1 cellular context compared by ENCODE assay signal in the genomic region with DNA sequence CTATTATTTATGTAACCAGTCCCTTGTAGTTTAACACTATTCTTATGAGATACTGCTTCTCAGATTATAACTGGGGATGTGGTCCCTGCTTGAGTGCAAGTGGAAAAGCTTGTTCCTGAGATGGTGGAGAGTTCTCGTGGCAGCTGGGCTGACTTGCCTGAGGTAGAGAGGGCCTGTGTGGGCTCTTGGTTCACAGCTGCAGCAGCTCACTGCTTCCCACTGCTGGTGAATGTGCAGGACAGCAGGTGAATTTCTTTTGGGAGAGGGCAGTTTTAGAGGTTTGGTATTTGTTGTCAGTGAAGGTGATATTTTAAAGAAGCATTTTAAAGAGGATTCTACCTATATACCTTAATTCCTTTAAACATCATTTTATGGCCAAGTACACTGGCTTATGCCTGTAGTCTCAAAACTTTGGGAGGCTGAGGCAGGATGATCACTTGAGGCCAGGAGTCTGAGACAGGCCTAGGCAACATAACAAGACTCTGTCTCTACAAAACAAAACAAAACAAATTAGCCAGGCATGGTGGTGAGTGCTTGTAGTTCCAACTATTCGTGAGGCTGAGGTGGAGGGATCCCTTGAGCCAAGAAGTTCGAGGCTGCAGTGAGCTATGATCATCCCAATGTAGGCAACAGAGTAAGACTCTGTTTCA.
TF ChIP-seq lines count a peak whose summit lies in the region.

No MANE protein-coding gene starts in this region.

TF ChIP-seq in HepG2, 621 proteins besides CTCF, POLR2A, EP300 and RAD21 (continued from another document and continues in another):
- TF ChIP-seq TRIM24 (CRISPR knock-in tag; IDR thresholded peaks at IDR 0.05) (no peak), RAD51 (IDR thresholded peaks at IDR 0.05; ENCODE audit: borderline replicate concordance) (no peak), PPARG (CRISPR knock-in tag; conservative IDR thresholded peaks at IDR 0.05) (peak; percentile 62; the same call in 1 of the 2 replicates), ZFP36 (IDR thresholded peaks at IDR 0.05; ENCODE audit: borderline replicate concordance, low read depth, low read length, partially characterized antibody) (no peak), YY1 (IDR thresholded peaks at IDR 0.05; ENCODE audit: insufficient read depth, insufficient replicate concordance, low read depth, low read length) (peak; percentile 29), THYN1 (CRISPR knock-in tag; IDR thresholded peaks at IDR 0.05; ENCODE audit: borderline replicate concordance, low read depth) (no peak), FOXC1 (CRISPR knock-in tag; IDR thresholded peaks at IDR 0.05; ENCODE audit: borderline replicate concordance) (no peak; the same call in 1 of the 2 replicates), SRSF1 (optimal IDR thresholded peaks at IDR 0.05; ENCODE audit: low read depth, low read length) (no peak), EZH2 (conservative IDR thresholded peaks at IDR 0.05; ENCODE audit: low read depth, low read length) (no peak), ZNF382 (CRISPR knock-in tag; IDR thresholded peaks at IDR 0.05; ENCODE audit: borderline replicate concordance) (no peak), SOX13 (IDR thresholded peaks at IDR 0.05) (no peak), SOX13 (CRISPR knock-in tag; conservative IDR thresholded peaks at IDR 0.05 in 1 of 2, IDR thresholded peaks at IDR 0.05 in 1 of 2) (0 out of 4 replicates have a peak, but pooled peaks of 1 of the 2 experiments have one; percentile 9), NR2F1 (CRISPR knock-in tag; IDR thresholded peaks at IDR 0.05) (no peak), IRF2 (CRISPR knock-in tag; IDR thresholded peaks at IDR 0.05) (peak; percentile 88), MAFG (CRISPR knock-in tag; IDR thresholded peaks at IDR 0.05) (no peak), SATB2 (CRISPR knock-in tag; IDR thresholded peaks at IDR 0.05) (no peak), ZNF460 (CRISPR knock-in tag; IDR thresholded peaks at IDR 0.05; ENCODE audit: borderline replicate concordance) (no peak), CEBPB (IDR thresholded peaks at IDR 0.05; ENCODE audit: borderline replicate concordance, low read depth, low read length) (no peak), ZNF703 (CRISPR knock-in tag; IDR thresholded peaks at IDR 0.05; ENCODE audit: borderline replicate concordance) (no peak), ARNT2 (CRISPR knock-in tag; IDR thresholded peaks at IDR 0.05; ENCODE audit: low read depth) (no peak), HDAC1 (CRISPR knock-in tag; IDR thresholded peaks at IDR 0.05) (no peak)
- TF ChIP-seq, protein P1, sequence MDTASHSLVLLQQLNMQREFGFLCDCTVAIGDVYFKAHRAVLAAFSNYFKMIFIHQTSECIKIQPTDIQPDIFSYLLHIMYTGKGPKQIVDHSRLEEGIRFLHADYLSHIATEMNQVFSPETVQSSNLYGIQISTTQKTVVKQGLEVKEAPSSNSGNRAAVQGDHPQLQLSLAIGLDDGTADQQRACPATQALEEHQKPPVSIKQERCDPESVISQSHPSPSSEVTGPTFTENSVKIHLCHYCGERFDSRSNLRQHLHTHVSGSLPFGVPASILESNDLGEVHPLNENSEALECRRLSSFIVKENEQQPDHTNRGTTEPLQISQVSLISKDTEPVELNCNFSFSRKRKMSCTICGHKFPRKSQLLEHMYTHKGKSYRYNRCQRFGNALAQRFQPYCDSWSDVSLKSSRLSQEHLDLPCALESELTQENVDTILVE (CRISPR knock-in tag; IDR thresholded peaks at IDR 0.05): peak; percentile 35; the same call in 1 of the 2 replicates
- TF ChIP-seq, protein P2, sequence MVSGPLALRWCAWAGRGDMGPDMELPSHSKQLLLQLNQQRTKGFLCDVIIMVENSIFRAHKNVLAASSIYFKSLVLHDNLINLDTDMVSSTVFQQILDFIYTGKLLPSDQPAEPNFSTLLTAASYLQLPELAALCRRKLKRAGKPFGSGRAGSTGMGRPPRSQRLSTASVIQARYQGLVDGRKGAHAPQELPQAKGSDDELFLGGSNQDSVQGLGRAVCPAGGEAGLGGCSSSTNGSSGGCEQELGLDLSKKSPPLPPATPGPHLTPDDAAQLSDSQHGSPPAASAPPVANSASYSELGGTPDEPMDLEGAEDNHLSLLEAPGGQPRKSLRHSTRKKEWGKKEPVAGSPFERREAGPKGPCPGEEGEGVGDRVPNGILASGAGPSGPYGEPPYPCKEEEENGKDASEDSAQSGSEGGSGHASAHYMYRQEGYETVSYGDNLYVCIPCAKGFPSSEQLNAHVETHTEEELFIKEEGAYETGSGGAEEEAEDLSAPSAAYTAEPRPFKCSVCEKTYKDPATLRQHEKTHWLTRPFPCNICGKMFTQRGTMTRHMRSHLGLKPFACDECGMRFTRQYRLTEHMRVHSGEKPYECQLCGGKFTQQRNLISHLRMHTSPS (CRISPR knock-in tag; IDR thresholded peaks at IDR 0.05; ENCODE audit: low read depth): no peak
- TF ChIP-seq, protein P3, sequence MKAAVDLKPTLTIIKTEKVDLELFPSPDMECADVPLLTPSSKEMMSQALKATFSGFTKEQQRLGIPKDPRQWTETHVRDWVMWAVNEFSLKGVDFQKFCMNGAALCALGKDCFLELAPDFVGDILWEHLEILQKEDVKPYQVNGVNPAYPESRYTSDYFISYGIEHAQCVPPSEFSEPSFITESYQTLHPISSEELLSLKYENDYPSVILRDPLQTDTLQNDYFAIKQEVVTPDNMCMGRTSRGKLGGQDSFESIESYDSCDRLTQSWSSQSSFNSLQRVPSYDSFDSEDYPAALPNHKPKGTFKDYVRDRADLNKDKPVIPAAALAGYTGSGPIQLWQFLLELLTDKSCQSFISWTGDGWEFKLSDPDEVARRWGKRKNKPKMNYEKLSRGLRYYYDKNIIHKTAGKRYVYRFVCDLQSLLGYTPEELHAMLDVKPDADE (CRISPR knock-in tag; IDR thresholded peaks at IDR 0.05): no peak
- TF ChIP-seq, protein P4, sequence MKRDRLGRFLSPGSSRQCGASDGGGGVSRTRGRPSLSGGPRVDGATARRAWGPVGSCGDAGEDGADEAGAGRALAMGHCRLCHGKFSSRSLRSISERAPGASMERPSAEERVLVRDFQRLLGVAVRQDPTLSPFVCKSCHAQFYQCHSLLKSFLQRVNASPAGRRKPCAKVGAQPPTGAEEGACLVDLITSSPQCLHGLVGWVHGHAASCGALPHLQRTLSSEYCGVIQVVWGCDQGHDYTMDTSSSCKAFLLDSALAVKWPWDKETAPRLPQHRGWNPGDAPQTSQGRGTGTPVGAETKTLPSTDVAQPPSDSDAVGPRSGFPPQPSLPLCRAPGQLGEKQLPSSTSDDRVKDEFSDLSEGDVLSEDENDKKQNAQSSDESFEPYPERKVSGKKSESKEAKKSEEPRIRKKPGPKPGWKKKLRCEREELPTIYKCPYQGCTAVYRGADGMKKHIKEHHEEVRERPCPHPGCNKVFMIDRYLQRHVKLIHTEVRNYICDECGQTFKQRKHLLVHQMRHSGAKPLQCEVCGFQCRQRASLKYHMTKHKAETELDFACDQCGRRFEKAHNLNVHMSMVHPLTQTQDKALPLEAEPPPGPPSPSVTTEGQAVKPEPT (CRISPR knock-in tag; IDR thresholded peaks at IDR 0.05; ENCODE audit: low read depth): no peak
- TF ChIP-seq, protein P5, sequence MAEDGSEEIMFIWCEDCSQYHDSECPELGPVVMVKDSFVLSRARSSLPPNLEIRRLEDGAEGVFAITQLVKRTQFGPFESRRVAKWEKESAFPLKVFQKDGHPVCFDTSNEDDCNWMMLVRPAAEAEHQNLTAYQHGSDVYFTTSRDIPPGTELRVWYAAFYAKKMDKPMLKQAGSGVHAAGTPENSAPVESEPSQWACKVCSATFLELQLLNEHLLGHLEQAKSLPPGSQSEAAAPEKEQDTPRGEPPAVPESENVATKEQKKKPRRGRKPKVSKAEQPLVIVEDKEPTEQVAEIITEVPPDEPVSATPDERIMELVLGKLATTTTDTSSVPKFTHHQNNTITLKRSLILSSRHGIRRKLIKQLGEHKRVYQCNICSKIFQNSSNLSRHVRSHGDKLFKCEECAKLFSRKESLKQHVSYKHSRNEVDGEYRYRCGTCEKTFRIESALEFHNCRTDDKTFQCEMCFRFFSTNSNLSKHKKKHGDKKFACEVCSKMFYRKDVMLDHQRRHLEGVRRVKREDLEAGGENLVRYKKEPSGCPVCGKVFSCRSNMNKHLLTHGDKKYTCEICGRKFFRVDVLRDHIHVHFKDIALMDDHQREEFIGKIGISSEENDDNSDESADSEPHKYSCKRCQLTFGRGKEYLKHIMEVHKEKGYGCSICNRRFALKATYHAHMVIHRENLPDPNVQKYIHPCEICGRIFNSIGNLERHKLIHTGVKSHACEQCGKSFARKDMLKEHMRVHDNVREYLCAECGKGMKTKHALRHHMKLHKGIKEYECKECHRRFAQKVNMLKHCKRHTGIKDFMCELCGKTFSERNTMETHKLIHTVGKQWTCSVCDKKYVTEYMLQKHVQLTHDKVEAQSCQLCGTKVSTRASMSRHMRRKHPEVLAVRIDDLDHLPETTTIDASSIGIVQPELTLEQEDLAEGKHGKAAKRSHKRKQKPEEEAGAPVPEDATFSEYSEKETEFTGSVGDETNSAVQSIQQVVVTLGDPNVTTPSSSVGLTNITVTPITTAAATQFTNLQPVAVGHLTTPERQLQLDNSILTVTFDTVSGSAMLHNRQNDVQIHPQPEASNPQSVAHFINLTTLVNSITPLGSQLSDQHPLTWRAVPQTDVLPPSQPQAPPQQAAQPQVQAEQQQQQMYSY (CRISPR knock-in tag; IDR thresholded peaks at IDR 0.05): no peak
- TF ChIP-seq, protein P6, sequence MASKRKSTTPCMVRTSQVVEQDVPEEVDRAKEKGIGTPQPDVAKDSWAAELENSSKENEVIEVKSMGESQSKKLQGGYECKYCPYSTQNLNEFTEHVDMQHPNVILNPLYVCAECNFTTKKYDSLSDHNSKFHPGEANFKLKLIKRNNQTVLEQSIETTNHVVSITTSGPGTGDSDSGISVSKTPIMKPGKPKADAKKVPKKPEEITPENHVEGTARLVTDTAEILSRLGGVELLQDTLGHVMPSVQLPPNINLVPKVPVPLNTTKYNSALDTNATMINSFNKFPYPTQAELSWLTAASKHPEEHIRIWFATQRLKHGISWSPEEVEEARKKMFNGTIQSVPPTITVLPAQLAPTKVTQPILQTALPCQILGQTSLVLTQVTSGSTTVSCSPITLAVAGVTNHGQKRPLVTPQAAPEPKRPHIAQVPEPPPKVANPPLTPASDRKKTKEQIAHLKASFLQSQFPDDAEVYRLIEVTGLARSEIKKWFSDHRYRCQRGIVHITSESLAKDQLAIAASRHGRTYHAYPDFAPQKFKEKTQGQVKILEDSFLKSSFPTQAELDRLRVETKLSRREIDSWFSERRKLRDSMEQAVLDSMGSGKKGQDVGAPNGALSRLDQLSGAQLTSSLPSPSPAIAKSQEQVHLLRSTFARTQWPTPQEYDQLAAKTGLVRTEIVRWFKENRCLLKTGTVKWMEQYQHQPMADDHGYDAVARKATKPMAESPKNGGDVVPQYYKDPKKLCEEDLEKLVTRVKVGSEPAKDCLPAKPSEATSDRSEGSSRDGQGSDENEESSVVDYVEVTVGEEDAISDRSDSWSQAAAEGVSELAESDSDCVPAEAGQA (IDR thresholded peaks at IDR 0.05; ENCODE audit: low read depth): no peak
- TF ChIP-seq, protein P6 (CRISPR knock-in tag; IDR thresholded peaks at IDR 0.05; ENCODE audit: borderline replicate concordance): no peak
- TF ChIP-seq, protein P7, sequence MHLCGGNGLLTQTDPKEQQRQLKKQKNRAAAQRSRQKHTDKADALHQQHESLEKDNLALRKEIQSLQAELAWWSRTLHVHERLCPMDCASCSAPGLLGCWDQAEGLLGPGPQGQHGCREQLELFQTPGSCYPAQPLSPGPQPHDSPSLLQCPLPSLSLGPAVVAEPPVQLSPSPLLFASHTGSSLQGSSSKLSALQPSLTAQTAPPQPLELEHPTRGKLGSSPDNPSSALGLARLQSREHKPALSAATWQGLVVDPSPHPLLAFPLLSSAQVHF (CRISPR knock-in tag; IDR thresholded peaks at IDR 0.05): no peak
- TF ChIP-seq, protein P8, sequence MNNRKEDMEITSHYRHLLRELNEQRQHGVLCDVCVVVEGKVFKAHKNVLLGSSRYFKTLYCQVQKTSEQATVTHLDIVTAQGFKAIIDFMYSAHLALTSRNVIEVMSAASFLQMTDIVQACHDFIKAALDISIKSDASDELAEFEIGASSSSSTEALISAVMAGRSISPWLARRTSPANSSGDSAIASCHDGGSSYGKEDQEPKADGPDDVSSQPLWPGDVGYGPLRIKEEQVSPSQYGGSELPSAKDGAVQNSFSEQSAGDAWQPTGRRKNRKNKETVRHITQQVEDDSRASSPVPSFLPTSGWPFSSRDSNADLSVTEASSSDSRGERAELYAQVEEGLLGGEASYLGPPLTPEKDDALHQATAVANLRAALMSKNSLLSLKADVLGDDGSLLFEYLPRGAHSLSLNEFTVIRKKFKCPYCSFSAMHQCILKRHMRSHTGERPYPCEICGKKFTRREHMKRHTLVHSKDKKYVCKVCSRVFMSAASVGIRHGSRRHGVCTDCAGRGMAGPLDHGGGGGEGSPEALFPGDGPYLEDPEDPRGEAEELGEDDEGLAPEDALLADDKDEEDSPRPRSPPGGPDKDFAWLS (CRISPR knock-in tag; IDR thresholded peaks at IDR 0.05; ENCODE audit: borderline replicate concordance): no peak
- TF ChIP-seq, protein P9, sequence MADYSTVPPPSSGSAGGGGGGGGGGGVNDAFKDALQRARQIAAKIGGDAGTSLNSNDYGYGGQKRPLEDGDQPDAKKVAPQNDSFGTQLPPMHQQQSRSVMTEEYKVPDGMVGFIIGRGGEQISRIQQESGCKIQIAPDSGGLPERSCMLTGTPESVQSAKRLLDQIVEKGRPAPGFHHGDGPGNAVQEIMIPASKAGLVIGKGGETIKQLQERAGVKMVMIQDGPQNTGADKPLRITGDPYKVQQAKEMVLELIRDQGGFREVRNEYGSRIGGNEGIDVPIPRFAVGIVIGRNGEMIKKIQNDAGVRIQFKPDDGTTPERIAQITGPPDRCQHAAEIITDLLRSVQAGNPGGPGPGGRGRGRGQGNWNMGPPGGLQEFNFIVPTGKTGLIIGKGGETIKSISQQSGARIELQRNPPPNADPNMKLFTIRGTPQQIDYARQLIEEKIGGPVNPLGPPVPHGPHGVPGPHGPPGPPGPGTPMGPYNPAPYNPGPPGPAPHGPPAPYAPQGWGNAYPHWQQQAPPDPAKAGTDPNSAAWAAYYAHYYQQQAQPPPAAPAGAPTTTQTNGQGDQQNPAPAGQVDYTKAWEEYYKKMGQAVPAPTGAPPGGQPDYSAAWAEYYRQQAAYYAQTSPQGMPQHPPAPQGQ (CRISPR knock-in tag; IDR thresholded peaks at IDR 0.05; ENCODE audit: borderline replicate concordance): no peak
